8 cellular contexts compared by ENCODE assay signal in genomic region chr20:47220161-47220582, GRCh38.
A peak's percentile ranks its signal among the peaks of the same experiment; 100 is the strongest.
DNase-seq lines count a peak whose midpoint lies in the region; ATAC-seq and TF ChIP-seq lines count a peak whose summit lies in the region.

No MANE protein-coding gene starts in this region.

- no TSS peak for BruUV-seq in MCF 10A (replicated peaks; lab: Mats Ljungman, UMichigan)

- H3K36me3 ChIP-seq in CD4-positive, CD25-positive, alpha-beta regulatory T cell (ENCODE audit: control insufficient read depth, insufficient read depth, low read length) = peaks cover 70% of the 10 kb centered on the region
- H3K36me3 ChIP-seq in HEK293 (ENCODE audit: control insufficient read depth in 2 of 2, insufficient read depth in 1 of 2, low read length in 2 of 2) (peaks cover 20 to 79% of the 10 kb centered on the region in 2 experiments), upper lobe of right lung (peaks cover 90% of the 10 kb centered on the region)

- DNase-seq in CD4-positive, CD25-positive, alpha-beta regulatory T cell = peak; percentile 13 to 50 (median 22)
- DNase-seq in T-helper 2 cell treated with Interferon-gamma antibody and Interleukin-4, amounts not matched to agents 5 μg/mL and 100 μg/mL, for 36 hours (ENCODE audit: low spot score) = peak; percentile 15
- peak; percentile 54 for DNase-seq in MCF 10A (ENCODE audit: unreplicated experiment)
- peak in 9 of 10 donors; percentile 7 to 35 (median 30) for DNase-seq in naive thymus-derived CD8-positive, alpha-beta T cell
- no peak for DNase-seq in upper lobe of right lung
- no peak for DNase-seq in cerebellar cortex (ENCODE audit: low spot score)

- H3K4me1 Mint-ChIP-seq in CD4-positive, CD25-positive, alpha-beta regulatory T cell = peaks cover 0 to 6% (median 3%) of the 10 kb centered on the region in 4 donors
- H3K4me1 Mint-ChIP-seq in T-helper 2 cell treated with Interferon-gamma antibody and Interleukin-4, amounts not matched to agents 5 μg/mL and 100 μg/mL, for 36 hours (ENCODE audit: low read depth) = peaks cover 7% of the 10 kb centered on the region
- H3K4me1 Mint-ChIP-seq in MCF 10A (ENCODE audit: insufficient read depth, unreplicated experiment) = peaks cover 5% of the 10 kb centered on the region
- peaks cover 2 to 23% (median 9%) of the 10 kb centered on the region in 4 donors for H3K4me1 Mint-ChIP-seq in naive thymus-derived CD8-positive, alpha-beta T cell

- no peaks in the 10 kb centered on the region for H3K27me3 ChIP-seq in CD4-positive, CD25-positive, alpha-beta regulatory T cell (ENCODE audit: control insufficient read depth, insufficient read depth, low read length)
- H3K27me3 ChIP-seq in upper lobe of right lung = no peaks in the 10 kb centered on the region

- no peaks in the 10 kb centered on the region for H3K9me3 ChIP-seq in CD4-positive, CD25-positive, alpha-beta regulatory T cell (ENCODE audit: control insufficient read depth in 2 of 2, low read length in 2 of 2)
- H3K9me3 ChIP-seq in HEK293 (ENCODE audit: control insufficient read depth, insufficient read depth, low read depth, low read length) (no peaks in the 10 kb centered on the region), upper lobe of right lung (no peaks in the 10 kb centered on the region)

- peak in 1 of 2 donors; percentile 40 for ATAC-seq in CD4-positive, CD25-positive, alpha-beta regulatory T cell (ENCODE audit: low read depth in 2 of 2)
- ATAC-seq in naive thymus-derived CD8-positive, alpha-beta T cell = peak; percentile 50 to 58
- ATAC-seq in upper lobe of right lung (peak; percentile 66), GM18867 (IDR thresholded peaks at IDR 0.05; ENCODE audit: unreplicated experiment) (no peak)

- H3K27ac ChIP-seq in CD4-positive, CD25-positive, alpha-beta regulatory T cell (ENCODE audit: insufficient read depth, low read length, poor library complexity, severe bottlenecking) = no peak overlapping the region
- H3K27ac ChIP-seq in HEK293 (ENCODE audit: extremely low read depth, low read depth, low read length) = no peak overlapping the region
- no peak overlapping the region for H3K27ac ChIP-seq in upper lobe of right lung

- no peaks in the 10 kb centered on the region for H3K4me1 ChIP-seq in CD4-positive, CD25-positive, alpha-beta regulatory T cell (ENCODE audit: control insufficient read depth, insufficient read depth, low read length, poor library complexity, severe bottlenecking)
- H3K4me1 ChIP-seq in HEK293 (ENCODE audit: control insufficient read depth, insufficient read depth, low read length) (no peaks in the 10 kb centered on the region), upper lobe of right lung (no peaks in the 10 kb centered on the region)

- POLR2A ChIA-PET in HEK293 (lab: Yijun Ruan, JAX) = interaction anchor here (0.6 kb wide), 1 partner anchor 136 kb away, joined by 3 read pairs; no protein-coding TSS in a partner anchor
- POLR2A ChIA-PET in MCF 10A (lab: Yijun Ruan, JAX) = interaction anchor here (0.6 kb wide), 1 partner anchor 468 kb away, joined by 3 read pairs; no protein-coding TSS in a partner anchor
- POLR2A ChIA-PET in naive thymus-derived CD8-positive, alpha-beta T cell (lab: Charles Lee) = no interaction called here

- H3K27me3 Mint-ChIP-seq in CD4-positive, CD25-positive, alpha-beta regulatory T cell = no peaks in the 10 kb centered on the region
- H3K27me3 Mint-ChIP-seq in T-helper 2 cell treated with Interferon-gamma antibody and Interleukin-4, amounts not matched to agents 5 μg/mL and 100 μg/mL, for 36 hours (ENCODE audit: low read depth) = no peaks in the 10 kb centered on the region
- no peaks in the 10 kb centered on the region for H3K27me3 Mint-ChIP-seq in MCF 10A (ENCODE audit: insufficient read depth, unreplicated experiment)
- H3K27me3 Mint-ChIP-seq in naive thymus-derived CD8-positive, alpha-beta T cell = no peaks in the 10 kb centered on the region

- TF ChIP-seq CTCF in HEK293 (tag by site-specific recombination; IDR thresholded peaks at IDR 0.05) = peak; percentile 28; the same call in 1 of the 2 replicates
- peak; percentile 41 for TF ChIP-seq CTCF in MCF 10A (IDR thresholded peaks at IDR 0.05; ENCODE audit: unreplicated experiment)
- TF ChIP-seq CTCF in upper lobe of right lung (IDR thresholded peaks at IDR 0.05) = peak; percentile 48

- CTCF ChIA-PET in HEK293 (lab: Yijun Ruan, JAX) = interaction anchor here (0.6 to 2.9 kb wide), 5 partner anchors 9 to 345 kb away, joined by 3 to 13 read pairs (median 5); no protein-coding TSS in a partner anchor
- CTCF ChIA-PET in MCF 10A (lab: Yijun Ruan, JAX) = interaction anchor here (0.6 to 3.9 kb wide), 9 partner anchors 9 to 235 kb away, joined by 3 to 30 read pairs (median 4); no protein-coding TSS in a partner anchor

- no peaks in the 10 kb centered on the region for H3K9me3 Mint-ChIP-seq in CD4-positive, CD25-positive, alpha-beta regulatory T cell
- no peaks in the 10 kb centered on the region for H3K9me3 Mint-ChIP-seq in T-helper 2 cell treated with Interferon-gamma antibody and Interleukin-4, amounts not matched to agents 5 μg/mL and 100 μg/mL, for 36 hours
- no peaks in the 10 kb centered on the region for H3K9me3 Mint-ChIP-seq in MCF 10A (ENCODE audit: unreplicated experiment)
- H3K9me3 Mint-ChIP-seq in naive thymus-derived CD8-positive, alpha-beta T cell = no peaks in the 10 kb centered on the region

- no peak overlapping the region for H3K4me3 Mint-ChIP-seq in CD4-positive, CD25-positive, alpha-beta regulatory T cell
- H3K4me3 Mint-ChIP-seq in T-helper 2 cell treated with Interferon-gamma antibody and Interleukin-4, amounts not matched to agents 5 μg/mL and 100 μg/mL, for 36 hours = no peak overlapping the region
- no peak overlapping the region for H3K4me3 Mint-ChIP-seq in MCF 10A (ENCODE audit: unreplicated experiment)
- H3K4me3 Mint-ChIP-seq in naive thymus-derived CD8-positive, alpha-beta T cell = no peak overlapping the region

- peaks cover 48% of the 10 kb centered on the region for H3K36me3 Mint-ChIP-seq in CD4-positive, CD25-positive, alpha-beta regulatory T cell
- H3K36me3 Mint-ChIP-seq in T-helper 2 cell treated with Interferon-gamma antibody and Interleukin-4, amounts not matched to agents 5 μg/mL and 100 μg/mL, for 36 hours (ENCODE audit: low read depth) = peaks cover 67% of the 10 kb centered on the region
- peaks cover 98% of the 10 kb centered on the region for H3K36me3 Mint-ChIP-seq in MCF 10A (ENCODE audit: insufficient read depth, unreplicated experiment)
- H3K36me3 Mint-ChIP-seq in naive thymus-derived CD8-positive, alpha-beta T cell = peaks cover 10 to 79% (median 23%) of the 10 kb centered on the region in 3 donors

- intact Hi-C loops in MCF 10A (cut with micrococcal nuclease) (no loop called here), upper lobe of right lung (cut with DNase I) (no loop called here)

- H3K4me3 ChIP-seq in CD4-positive, CD25-positive, alpha-beta regulatory T cell (ENCODE audit: low read depth, low read length) = no peak overlapping the region
- H3K4me3 ChIP-seq in HEK293 (ENCODE audit: low read depth, low read length) (no peak overlapping the region), upper lobe of right lung (no peak overlapping the region)

- peak overlapping the region in 1 of 3 donors; percentile 54 for H3K27ac Mint-ChIP-seq in CD4-positive, CD25-positive, alpha-beta regulatory T cell
- no peak overlapping the region for H3K27ac Mint-ChIP-seq in T-helper 2 cell treated with Interferon-gamma antibody and Interleukin-4, amounts not matched to agents 5 μg/mL and 100 μg/mL, for 36 hours
- no peak overlapping the region for H3K27ac Mint-ChIP-seq in MCF 10A (ENCODE audit: low read depth, unreplicated experiment)
- peak overlapping the region in 4 of 10 donors; percentile 22 to 75 (median 48) for H3K27ac Mint-ChIP-seq in naive thymus-derived CD8-positive, alpha-beta T cell

TF ChIP-seq in HEK293, 187 proteins besides CTCF, POLR2A, EP300 and RAD21:
- TF ChIP-seq ZNF211 (tag by site-specific recombination; IDR thresholded peaks at IDR 0.05; ENCODE audit: low read depth) = no peak
- 0 out of 2 replicates have a peak, but pooled peaks have one; percentile 7 for TF ChIP-seq ZNF654 (tag by site-specific recombination; IDR thresholded peaks at IDR 0.05; ENCODE audit: low read depth)
- no peak for TF ChIP-seq SCRT1 (tag by site-specific recombination; IDR thresholded peaks at IDR 0.05; ENCODE audit: borderline replicate concordance)
- TF ChIP-seq ZNF585B (tag by site-specific recombination; IDR thresholded peaks at IDR 0.05) = no peak

Comparison
In these comparisons a context has a peak if more than half of its experiments do, and no peak if none do; other contexts are left out.
1. DNase-seq: peak in CD4-positive, CD25-positive, alpha-beta regulatory T cell (3 of 3), T-helper 2 cell treated with Interferon-gamma antibody and Interleukin-4, amounts not matched to agents 5 μg/mL and 100 μg/mL, for 36 hours (single experiment), MCF 10A (single experiment) and naive thymus-derived CD8-positive, alpha-beta T cell (9 of 10); none in upper lobe of right lung (single experiment) and cerebellar cortex (single experiment).
2. Peak in every context shown above with its lines, with median percentiles within 50 percentile points of each other: CTCF ChIP-seq.